Comparison of ENCODE assay signal across 10 cellular contexts in genomic region chr12:9115731-9116689, GRCh38. TPM values are rescaled to one million over a fixed set of nuclear protein-coding genes. Genes with fewer than 3 reads are reported as not detected.
DNase-seq lines count a peak whose midpoint lies in the region; ATAC-seq and TF ChIP-seq lines count a peak whose summit lies in the region.
"Had no signal": no experiment of that assay in that cellular context is flagged by ENCODE, and none has a peak within 500 bp of the region (broad histone marks: within the 10 kb centered on the region; RNA-seq: fewer than 3 reads in every experiment).

TSS of gene A2M (minus strand) at chr12:9115919. CDS start at chr12:9115849, 70 bp downstream.

- 50 to 58% methylated on average over 10 of the region's 10 CpGs for WGBS in lower leg skin, 2 donors
- WGBS in spleen, 5 donors: 37 to 55% (median 46%) methylated on average over 10 of the region's 10 CpGs

- DNase-seq in dermis microvascular lymphatic vessel endothelial cell (ENCODE audit: low read depth in 2 of 2) (peak; percentile 26 to 63), lower leg skin (ENCODE audit: low spot score in 2 of 2) (no peak), spleen (no peak), NCI-H1092 (lab: John Stamatoyannopoulos, UW) (no peak)
- DNase-seq: activated CD4-positive, CD25-positive, alpha-beta regulatory T cell; NCI-H1417 treated with DMSO at 0.1 percent for 48 hours had no signal

- no peak for ATAC-seq in HG02588 (IDR thresholded peaks at IDR 0.05; ENCODE audit: unreplicated experiment)
- no peak for ATAC-seq in HG03280 (IDR thresholded peaks at IDR 0.05; ENCODE audit: unreplicated experiment)
- ATAC-seq in HG03108 (IDR thresholded peaks at IDR 0.05; ENCODE audit: unreplicated experiment): no peak

- H3K4me3 ChIP-seq in HEK293 (ENCODE audit: low read depth, low read length) (no peak within 1 kb of the TSS), lower leg skin (ENCODE audit: low read depth, poor library complexity, severe bottlenecking) (no peak within 1 kb of the TSS), spleen (peak within 1 kb of the TSS; percentile 6 to 65 (median 40))

- H3K9me3 ChIP-seq in HEK293 (ENCODE audit: control insufficient read depth, insufficient read depth, low read depth, low read length) (no peaks in the 10 kb centered on the region), spleen (no peaks in the 10 kb centered on the region)

- POLR2A ChIA-PET in HEK293 (lab: Yijun Ruan, JAX): no interaction called here

- TF ChIP-seq CTCF in HEK293 (tag by site-specific recombination; IDR thresholded peaks at IDR 0.05) (no peak), lower leg skin (IDR thresholded peaks at IDR 0.05) (no peak), spleen (IDR thresholded peaks at IDR 0.05 in 8 of 11, conservative IDR thresholded peaks at IDR 0.05 in 3 of 11) (peak in 1 of 11 experiments; percentile 4)

- H3K27me3 ChIP-seq in spleen (replicated peaks in 1 of 7): no peaks in the 10 kb centered on the region

- H3K4me1 ChIP-seq in HEK293 (ENCODE audit: control insufficient read depth, insufficient read depth, low read length): no peaks in the 10 kb centered on the region
- peaks cover 8 to 50% (median 33%) of the 10 kb centered on the region in 6 donors for H3K4me1 ChIP-seq in spleen

- TF ChIP-seq POLR2A in lower leg skin (IDR thresholded peaks at IDR 0.05) (no peak), spleen (IDR thresholded peaks at IDR 0.05) (peak in 1 of 3 donors; percentile 67)

- H3K36me3 ChIP-seq in HEK293 (ENCODE audit: control insufficient read depth in 2 of 2, insufficient read depth in 1 of 2, low read length in 2 of 2) (no peaks in the 10 kb centered on the region), spleen (peaks cover 0 to 17% (median 0%) of the 10 kb centered on the region in 6 donors)

- CTCF ChIA-PET in HEK293 (lab: Yijun Ruan, JAX): interaction anchor here (1.9 kb wide), 1 partner anchor 214 kb away, joined by 4 read pairs; no protein-coding TSS in a partner anchor

- intact Hi-C loops in lower leg skin (cut with DNase I; ENCODE audit: low total_unique reads) (no loop called here), spleen (cut with DNase I; ENCODE audit: low total_unique reads) (no loop called here)

- H3K27ac ChIP-seq in HEK293 (ENCODE audit: extremely low read depth, low read depth, low read length): no peak within 1 kb of the TSS
- H3K27ac ChIP-seq in spleen: peak within 1 kb of the TSS; percentile 31 to 84 (median 72)

TF ChIP-seq in HEK293, 187 proteins besides CTCF, POLR2A, EP300 and RAD21:
- TF ChIP-seq ZNF654 (tag by site-specific recombination; IDR thresholded peaks at IDR 0.05; ENCODE audit: low read depth) (no peak), ZNF221 (tag by site-specific recombination; IDR thresholded peaks at IDR 0.05; ENCODE audit: borderline replicate concordance) (no peak), ZNF555 (tag by site-specific recombination; conservative IDR thresholded peaks at IDR 0.05) (no peak), ZFHX2 (tag by site-specific recombination; conservative IDR thresholded peaks at IDR 0.05) (peak; percentile 18; the same call in 1 of the 2 replicates), ZNF366 (tag by site-specific recombination; conservative IDR thresholded peaks at IDR 0.05) (no peak), ZNF132 (tag by site-specific recombination; IDR thresholded peaks at IDR 0.05; ENCODE audit: borderline replicate concordance) (no peak), TRIM28 (IDR thresholded peaks at IDR 0.05; ENCODE audit: borderline replicate concordance, low read length) (no peak), BCL11A (tag by site-specific recombination; IDR thresholded peaks at IDR 0.05; ENCODE audit: low read depth) (no peak)

RNA-seq across cellular contexts. Expression of gene A2M, which starts in this region (rescaled TPM):
- total RNA-seq in dermis microvascular lymphatic vessel endothelial cell (13.5 and 24.3 TPM in 2 replicates), lower leg skin (100 to 1,000 TPM in 1 of 4 donors, 10 to 100 TPM in 3; 32.9 to 123 (median 49.6) TPM), spleen (100 to 1,000 TPM; 348 to 975 (median 429) TPM)
- polyA plus RNA-seq in spleen: 10 to 100 TPM; 28.9 to 75.1 (median 61.5) TPM

Comparison
In these comparisons a context has a peak if more than half of its experiments do, and no peak if none do; other contexts are left out.
1. H3K4me3 ChIP-seq: peak in spleen (8 of 8); none in HEK293 (single experiment) and lower leg skin (single experiment).
2. DNase-seq: peak in dermis microvascular lymphatic vessel endothelial cell (2 of 2); none in lower leg skin (0 of 2), spleen (single experiment) and NCI-H1092 (single experiment).